In the genomic region with DNA sequence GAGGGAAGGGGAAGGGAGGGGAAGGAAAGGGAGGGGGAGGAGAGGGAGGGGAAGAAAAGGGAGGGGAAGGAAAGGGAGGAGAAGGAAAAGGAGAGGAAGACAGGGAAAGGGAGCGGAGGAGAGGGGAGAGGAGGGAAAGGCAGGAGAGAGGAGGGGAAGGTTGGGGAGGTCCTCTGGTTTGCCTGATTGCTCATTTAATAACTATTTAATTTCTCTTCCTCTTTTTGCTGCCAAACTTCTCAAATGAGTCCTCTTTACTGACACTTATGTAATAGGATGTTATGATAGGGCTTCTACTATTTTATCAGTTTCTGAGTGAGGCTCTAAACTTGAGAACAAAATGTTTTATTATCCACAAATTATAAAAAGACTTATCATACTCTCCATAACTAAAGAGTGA, we compare ENCODE assay signal across 13 cellular contexts. TPM values are rescaled to one million over a fixed set of nuclear protein-coding genes. Genes with fewer than 3 reads are reported as not detected.
DNase-seq lines count a peak whose midpoint lies in the region; ATAC-seq and TF ChIP-seq lines count a peak whose summit lies in the region.
"Had no signal": no experiment of that assay in that cellular context is flagged by ENCODE, and none has a peak within 500 bp of the region (broad histone marks: within the 10 kb centered on the region; RNA-seq: fewer than 3 reads in every experiment).

No MANE protein-coding gene starts in this region.

- no peaks in the 10 kb centered on the region for H3K4me1 ChIP-seq in SK-N-SH (ENCODE audit: control insufficient read depth in 1 of 2, insufficient read depth in 2 of 2, low read depth in 1 of 2, low read length in 1 of 2)
- H3K4me1 ChIP-seq: lower lobe of right lung had no signal

- H3K9me3 ChIP-seq in SK-N-SH: no peaks in the 10 kb centered on the region
- H3K9me3 ChIP-seq: lower lobe of right lung had no signal

- no peak for TF ChIP-seq CTCF in SK-N-SH (IDR thresholded peaks at IDR 0.05)

- H3K4me2 ChIP-seq in SK-N-SH: no peak overlapping the region

- H3K27me3 ChIP-seq in SK-N-SH (ENCODE audit: insufficient read depth): no peaks in the 10 kb centered on the region
- H3K27me3 ChIP-seq: cardiac muscle cell had no signal

- no peak for TF ChIP-seq RAD21 in SK-N-SH (IDR thresholded peaks at IDR 0.05; ENCODE audit: low read length)

- ATAC-seq in GM18907 (IDR thresholded peaks at IDR 0.05; ENCODE audit: unreplicated experiment): peak; percentile 92
- ATAC-seq in GM21723 (IDR thresholded peaks at IDR 0.05; ENCODE audit: unreplicated experiment): peak; percentile 94
- ATAC-seq in HG03354 (IDR thresholded peaks at IDR 0.05; ENCODE audit: poor library complexity, severe bottlenecking, unreplicated experiment): peak; percentile 97

- WGBS in SK-N-SH (ENCODE audit: low lambda C conversion rate): 84% methylated on average over 1 of the region's 1 CpG

- H4K20me1 ChIP-seq in SK-N-SH (ENCODE audit: insufficient read depth): no peaks in the 10 kb centered on the region

- TF ChIP-seq EP300 in SK-N-SH (IDR thresholded peaks at IDR 0.05; ENCODE audit: borderline replicate concordance in 1 of 2, low read depth in 1 of 2, low read length in 1 of 2): no peak

- H3F3A ChIP-seq in SK-N-SH (replicated peaks; ENCODE audit: insufficient read depth): no peaks in the 10 kb centered on the region

- no peak overlapping the region for H3K4me3 ChIP-seq in SK-N-SH (ENCODE audit: low read depth in 2 of 2, low read length in 1 of 2)
- H3K4me3 ChIP-seq: cardiac muscle cell, lower lobe of right lung had no signal

- H3K79me2 ChIP-seq in SK-N-SH (ENCODE audit: insufficient read depth): no peaks in the 10 kb centered on the region

- no peaks in the 10 kb centered on the region for H3K9me2 ChIP-seq in SK-N-SH

- H2AFZ ChIP-seq in SK-N-SH (ENCODE audit: low read depth): no peak overlapping the region

- POLR2A ChIA-PET in SK-N-SH (lab: Yijun Ruan, JAX): no interaction called here

- H3K27ac ChIP-seq in SK-N-SH (ENCODE audit: low read depth in 2 of 2, low read length in 1 of 2): no peak overlapping the region
- H3K27ac ChIP-seq: cardiac muscle cell, lower lobe of right lung had no signal

- DNase-seq in germinal center (ENCODE audit: low spot score) (peak; percentile 21), COLO829 (ENCODE audit: low spot score) (no peak), NCI-H1048 (lab: John Stamatoyannopoulos, UW) (no peak), SK-N-SH (no peak)
- no peak for DNase-seq in activated naive CD4-positive, alpha-beta T cell treated with anti-CD3 and anti-CD28 coated beads, Interleukin-2, amount 50 U/mL, for 16 hours
- DNase-seq: DMS79, lower lobe of right lung, posterior cingulate gyrus, SW 1271 had no signal

- no peak overlapping the region for H3K9ac ChIP-seq in SK-N-SH

- CTCF ChIA-PET in SK-N-SH (lab: Yijun Ruan, JAX): no interaction called here

- H3K36me3 ChIP-seq in SK-N-SH (replicated peaks in 1 of 2; ENCODE audit: control insufficient read depth in 1 of 2, insufficient read depth in 2 of 2, low read length in 1 of 2): no peaks in the 10 kb centered on the region
- H3K36me3 ChIP-seq: cardiac muscle cell, lower lobe of right lung had no signal

TF ChIP-seq in SK-N-SH, 30 proteins besides CTCF, POLR2A, EP300 and RAD21:
- TF ChIP-seq FOXJ3 (CRISPR knock-in tag; IDR thresholded peaks at IDR 0.05) (no peak), TAF1 (IDR thresholded peaks at IDR 0.05; ENCODE audit: borderline replicate concordance, low read depth, low read length) (no peak), JUND (IDR thresholded peaks at IDR 0.05) (no peak), GATA2 (CRISPR knock-in tag; IDR thresholded peaks at IDR 0.05) (no peak), ZBTB33 (IDR thresholded peaks at IDR 0.05; ENCODE audit: borderline replicate concordance, low read depth) (no peak), MAX (IDR thresholded peaks at IDR 0.05; ENCODE audit: low read depth) (no peak), MEF2A (IDR thresholded peaks at IDR 0.05; ENCODE audit: borderline replicate concordance, low read depth) (no peak), USF1 (IDR thresholded peaks at IDR 0.05; ENCODE audit: borderline replicate concordance, low read depth) (no peak), TCF12 (IDR thresholded peaks at IDR 0.05) (no peak)
- TF ChIP-seq, protein P1, sequence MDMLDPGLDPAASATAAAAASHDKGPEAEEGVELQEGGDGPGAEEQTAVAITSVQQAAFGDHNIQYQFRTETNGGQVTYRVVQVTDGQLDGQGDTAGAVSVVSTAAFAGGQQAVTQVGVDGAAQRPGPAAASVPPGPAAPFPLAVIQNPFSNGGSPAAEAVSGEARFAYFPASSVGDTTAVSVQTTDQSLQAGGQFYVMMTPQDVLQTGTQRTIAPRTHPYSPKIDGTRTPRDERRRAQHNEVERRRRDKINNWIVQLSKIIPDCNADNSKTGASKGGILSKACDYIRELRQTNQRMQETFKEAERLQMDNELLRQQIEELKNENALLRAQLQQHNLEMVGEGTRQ (IDR thresholded peaks at IDR 0.05; ENCODE audit: borderline replicate concordance, low read depth, low read length): no peak

RNA-seq across cellular contexts. Expression of gene PPA2, which starts 35.4 kb away (rescaled TPM):
- 57.8 and 76.1 TPM in 2 replicates for polyA plus RNA-seq in SK-N-SH (2012; rRNA removed)
- 92.4 and 133 TPM in 2 replicates for polyA plus RNA-seq in SK-N-SH (2012; cell fraction: cytosol; rRNA removed)
- polyA plus RNA-seq in SK-N-SH (2012; cell fraction: nucleus; rRNA removed): 42.1 and 49.3 TPM in 2 replicates

RNA-seq across cellular contexts. Expression of gene ARHGEF38, which starts 43.1 kb away (rescaled TPM):
- polyA plus RNA-seq in SK-N-SH (2012; rRNA removed): 0.02 TPM in 1 of 2 replicates, not detected in the other
- polyA plus RNA-seq in SK-N-SH (2012; cell fraction: cytosol; rRNA removed): 0.01 TPM in 1 of 2 replicates, not detected in the other
- polyA plus RNA-seq in SK-N-SH (2012; cell fraction: nucleus; rRNA removed): not detected in 2 replicates
